ENCODE assay signal across 9 cellular contexts in genomic region chr6:14661188-14661587, GRCh38.
DNase-seq lines count a peak whose midpoint lies in the region; ATAC-seq, FAIRE-seq and TF ChIP-seq lines count a peak whose summit lies in the region.
"Had no signal": no experiment of that assay in that cellular context is flagged by ENCODE, and none has a peak within 500 bp of the region (broad histone marks: within the 10 kb centered on the region; RNA-seq: fewer than 3 reads in every experiment).

No MANE protein-coding gene starts in this region.

- peak; percentile 27 for DNase-seq in A172 (ENCODE audit: low spot score)
- peak; percentile 32 for DNase-seq in RCC 7860 (ENCODE audit: low spot score)
- DNase-seq in epithelial cell of esophagus (ENCODE audit: low read depth): peak; percentile 39
- no peak for DNase-seq in progenitor cell of endocrine pancreas (ENCODE audit: low spot score, unreplicated experiment)
- DNase-seq in upper lobe of right lung: no peak
- DNase-seq in cortex of kidney (lab: John Stamatoyannopoulos, UW): no peak

- H3K4me3 ChIP-seq in epithelial cell of esophagus (ENCODE audit: low read length) (no peak overlapping the region), upper lobe of right lung (no peak overlapping the region)
- H3K4me3 ChIP-seq: SK-N-MC had no signal

- ATAC-seq in GM21529 (IDR thresholded peaks at IDR 0.05; ENCODE audit: unreplicated experiment): peak; percentile 53
- ATAC-seq in GM19455 (IDR thresholded peaks at IDR 0.05; ENCODE audit: unreplicated experiment): no peak
- no peak for ATAC-seq in upper lobe of right lung

- H3K9me3 Mint-ChIP-seq in progenitor cell of endocrine pancreas (ENCODE audit: low read depth): no peaks in the 10 kb centered on the region

- peaks cover 13% of the 10 kb centered on the region for H3K4me1 Mint-ChIP-seq in progenitor cell of endocrine pancreas (ENCODE audit: low read depth)

- no peak overlapping the region for H3K27ac Mint-ChIP-seq in progenitor cell of endocrine pancreas

- no peaks in the 10 kb centered on the region for H3K4me1 ChIP-seq in upper lobe of right lung

- TF ChIP-seq CTCF in epithelial cell of esophagus (IDR thresholded peaks at IDR 0.05; ENCODE audit: insufficient read depth, low read depth, low read length, missing control alignments) (no peak), progenitor cell of endocrine pancreas (IDR thresholded peaks at IDR 0.05; ENCODE audit: unreplicated experiment) (no peak), upper lobe of right lung (IDR thresholded peaks at IDR 0.05) (no peak)

- no peaks in the 10 kb centered on the region for H3K27me3 Mint-ChIP-seq in progenitor cell of endocrine pancreas

- FAIRE-seq in RCC 7860 (lab: Jason Lieb, UNC): no peak

- H3K36me3 ChIP-seq in upper lobe of right lung: no peaks in the 10 kb centered on the region

- no peak overlapping the region for H3K4me3 Mint-ChIP-seq in progenitor cell of endocrine pancreas (ENCODE audit: low read depth)

- no peaks in the 10 kb centered on the region for H3K27me3 ChIP-seq in upper lobe of right lung

- H3K27ac ChIP-seq in upper lobe of right lung: no peak overlapping the region
- H3K27ac ChIP-seq: SK-N-MC had no signal

- no peaks in the 10 kb centered on the region for H3K9me3 ChIP-seq in upper lobe of right lung

- no peaks in the 10 kb centered on the region for H3K36me3 Mint-ChIP-seq in progenitor cell of endocrine pancreas (ENCODE audit: insufficient read depth)

- intact Hi-C loops in upper lobe of right lung (cut with DNase I): no loop called here

Comparison
In these comparisons a context has a peak if more than half of its experiments do, and no peak if none do; other contexts are left out.
1. DNase-seq: peak in A172 (single experiment), RCC 7860 (single experiment) and epithelial cell of esophagus (single experiment); none in progenitor cell of endocrine pancreas (single experiment), upper lobe of right lung (single experiment) and cortex of kidney (single experiment).